Comparison of ENCODE assay signal across 23 cellular contexts in genomic region chr4:158649111-158649680, GRCh38. TPM values are rescaled to one million over a fixed set of nuclear protein-coding genes. Genes with fewer than 3 reads are reported as not detected.
DNase-seq lines count a peak whose midpoint lies in the region; ATAC-seq and TF ChIP-seq lines count a peak whose summit lies in the region.
"Had no signal": no experiment of that assay in that cellular context is flagged by ENCODE, and none has a peak within 500 bp of the region (broad histone marks: within the 10 kb centered on the region; RNA-seq: fewer than 3 reads in every experiment).

No MANE protein-coding gene starts in this region.

- POLR2A ChIA-PET in RWPE1 (lab: Yijun Ruan, JAX; ENCODE audit: low non-redundant PET) = no interaction called here

- H3K27me3 ChIP-seq in tibial artery (no peaks in the 10 kb centered on the region), upper lobe of left lung (no peaks in the 10 kb centered on the region)
- H3K27me3 ChIP-seq: SJSA1 had no signal

- CTCF ChIA-PET in RWPE1 (lab: Yijun Ruan, JAX) = interaction anchor here (0.7 kb wide), 1 partner anchor 395 kb away, joined by 3 read pairs; no protein-coding TSS in a partner anchor

- ATAC-seq in upper lobe of left lung (ENCODE audit: low FRiP score in 2 of 2) = no peak
- ATAC-seq: Right ventricle myocardium inferior had no signal

- TF ChIP-seq CTCF in fibroblast of the aortic adventitia (IDR thresholded peaks at IDR 0.05; ENCODE audit: insufficient read depth, low read length) (no peak), tibial artery (IDR thresholded peaks at IDR 0.05) (no peak), RWPE1 (conservative IDR thresholded peaks at IDR 0.05; ENCODE audit: low read depth) (no peak), upper lobe of left lung (IDR thresholded peaks at IDR 0.05) (no peak)

- peak; percentile 14 for DNase-seq in EL
- DNase-seq in NCI-H226 = peak; percentile 74
- DNase-seq in fibroblast of the aortic adventitia (ENCODE audit: low read depth) = peak; percentile 80
- DNase-seq in tibial artery = peak; percentile 23 to 68
- no peak for DNase-seq in RWPE1 (ENCODE audit: low spot score)
- no peak for DNase-seq in stimulated activated CD4-positive, alpha-beta T cell treated with anti-CD3 and anti-CD28 coated beads, Interleukin-2, amount 100 ng/mL, for 48 hours
- no peak for DNase-seq in upper lobe of left lung
- DNase-seq: AML-193; C1 segment of cervical spinal cord; Calu3; CD8-positive, alpha-beta memory T cell; DMS153; GDM1; H7; KBM-7; MV-4-11; NCI-H1105 treated with DMSO at 0.1 percent for 48 hours; NCI-H2029 treated with DMSO at 0.1 percent for 48 hours; NCI-H2171 treated with DMSO at 0.1 percent for 48 hours; NCI-H526; OCI-M1 had no signal

- no peak overlapping the region for H3K27ac ChIP-seq in tibial artery
- H3K27ac ChIP-seq in RWPE1 = no peak overlapping the region
- H3K27ac ChIP-seq in upper lobe of left lung = no peak overlapping the region
- H3K27ac ChIP-seq: SJSA1 had no signal

- intact Hi-C loops in tibial artery (cut with DNase I; ENCODE audit: low total_unique reads) = no loop called here

- peaks cover 0 to 4% (median 0%) of the 10 kb centered on the region in 4 donors for H3K4me1 ChIP-seq in tibial artery
- no peaks in the 10 kb centered on the region for H3K4me1 ChIP-seq in upper lobe of left lung

- H3K4me3 ChIP-seq in fibroblast of the aortic adventitia (ENCODE audit: low read depth, low read length) (no peak overlapping the region), tibial artery (no peak overlapping the region), upper lobe of left lung (no peak overlapping the region)
- H3K4me3 ChIP-seq: SJSA1 had no signal

- H3K9me3 ChIP-seq in tibial artery = no peaks in the 10 kb centered on the region
- H3K9me3 ChIP-seq in upper lobe of left lung = no peaks in the 10 kb centered on the region
- H3K9me3 ChIP-seq: SJSA1 had no signal

- 71 to 77% methylated on average over 4 of the region's 4 CpGs for WGBS in upper lobe of left lung, 2 donors

- no peak for TF ChIP-seq EP300 in upper lobe of left lung (IDR thresholded peaks at IDR 0.05)

- H3K36me3 ChIP-seq in tibial artery (no peaks in the 10 kb centered on the region), upper lobe of left lung (no peaks in the 10 kb centered on the region)
- H3K36me3 ChIP-seq: SJSA1 had no signal

- no peak for TF ChIP-seq POLR2A in upper lobe of left lung (IDR thresholded peaks at IDR 0.05)

RNA-seq across cellular contexts. Expression of gene C4orf46, which starts 22.5 kb away (rescaled TPM):
- total RNA-seq in fibroblast of the aortic adventitia (ENCODE audit: low replicate concordance) (4.3 and 63.4 TPM in 2 replicates), upper lobe of left lung (1 to 10 TPM in 5 of 6 donors, not detected in 1; 1.8 to 3.2 (median 3.0) TPM)

RNA-seq across cellular contexts. Expression of gene ETFDH, which starts 22.9 kb away (rescaled TPM):
- total RNA-seq in fibroblast of the aortic adventitia (ENCODE audit: low replicate concordance) (20.9 and 42.3 TPM in 2 replicates), upper lobe of left lung (10 to 100 TPM; 12.2 to 44.2 (median 22.3) TPM)

Comparison
In these comparisons a context has a peak if more than half of its experiments do, and no peak if none do; other contexts are left out.
1. DNase-seq: peak in EL (single experiment), NCI-H226 (single experiment), fibroblast of the aortic adventitia (single experiment) and tibial artery (2 of 2); none in RWPE1 (single experiment), stimulated activated CD4-positive, alpha-beta T cell treated with anti-CD3 and anti-CD28 coated beads, Interleukin-2, amount 100 ng/mL, for 48 hours (0 of 2) and upper lobe of left lung (0 of 2).